In genomic region chr11:10638285-10638684, GRCh38 we compare ENCODE assay signal across 18 cellular contexts. TPM values are rescaled to one million over a fixed set of nuclear protein-coding genes. Genes with fewer than 3 reads are reported as not detected.
DNase-seq lines count a peak whose midpoint lies in the region; ATAC-seq and TF ChIP-seq lines count a peak whose summit lies in the region.
"Had no signal": no experiment of that assay in that cellular context is flagged by ENCODE, and none has a peak within 500 bp of the region (broad histone marks: within the 10 kb centered on the region; RNA-seq: fewer than 3 reads in every experiment).

No MANE protein-coding gene starts in this region.

- H3K4me3 ChIP-seq in retinal pigment epithelial cell (ENCODE audit: low read length) (no peak overlapping the region), Caco-2 (ENCODE audit: low read depth, low read length) (no peak overlapping the region)
- H3K4me3 ChIP-seq: colonic mucosa, gastrocnemius medialis, HAP-1 had no signal

- no peaks in the 10 kb centered on the region for H3K9me3 ChIP-seq in Caco-2
- H3K9me3 ChIP-seq: colonic mucosa, gastrocnemius medialis, HAP-1 had no signal

- H3K4me3 Mint-ChIP-seq in brain (peak overlapping the region; percentile 8 to 63 (median 43)), Caco-2 (ENCODE audit: unreplicated experiment) (no peak overlapping the region)
- H3K4me3 Mint-ChIP-seq: activated B cell treated with CpG ODN at 0.5 μM for 24 hours; activated naive CD4-positive, alpha-beta T cell treated with anti-CD3 and anti-CD28 coated beads, Interleukin-2, amount 50 U/mL, for 24 hours; T-cell had no signal

- H3K4me1 Mint-ChIP-seq in brain, result peaks cover 46% of the 10 kb centered on the region
- no peaks in the 10 kb centered on the region for H3K4me1 Mint-ChIP-seq in Caco-2 (ENCODE audit: low read depth, unreplicated experiment)
- H3K4me1 Mint-ChIP-seq: activated naive CD4-positive, alpha-beta T cell treated with anti-CD3 and anti-CD28 coated beads, Interleukin-2, amount 50 U/mL, for 24 hours had no signal

- POLR2A ChIA-PET in Caco-2 (lab: Charles Lee), result interaction anchor here (1.0 kb wide), 1 partner anchor 22 kb away, joined by 4 read pairs; no protein-coding TSS in a partner anchor

- no peaks in the 10 kb centered on the region for H3K36me3 ChIP-seq in Caco-2 (ENCODE audit: control insufficient read depth, insufficient read depth, low read length)
- H3K36me3 ChIP-seq: colonic mucosa, gastrocnemius medialis, HAP-1 had no signal

- intact Hi-C loops in Caco-2 (cut with micrococcal nuclease; ENCODE audit: unreplicated experiment), result no loop called here

- no TSS peak for BruUV-seq in Caco-2 (replicated peaks; lab: Mats Ljungman, UMichigan)

- no peak for ATAC-seq in GM18861 (IDR thresholded peaks at IDR 0.05; ENCODE audit: unreplicated experiment)
- ATAC-seq: gastrocnemius medialis, Panc1, T-cell had no signal

- H3K4me1 ChIP-seq in Caco-2, result peaks cover 7% of the 10 kb centered on the region; the same call in 1 of the 2 replicates
- H3K4me1 ChIP-seq: colonic mucosa, gastrocnemius medialis, HAP-1 had no signal

- CTCF ChIA-PET in Caco-2 (lab: Charles Lee), result no interaction called here

- DNase-seq in Ammon's horn (ENCODE audit: low spot score) (peak; percentile 77), hepatic stellate cell (ENCODE audit: low spot score) (peak; percentile 37), retinal pigment epithelial cell (ENCODE audit: low read depth) (peak; percentile 57), T1000 (lab: John Stamatoyannopoulos, UW) (no peak), Caco-2 (no peak), iPS-NIHi7 (ENCODE audit: extremely low spot score) (no peak)
- DNase-seq: activated B cell treated with CpG ODN at 0.5 μM for 24 hours, colonic mucosa, COR-L47, gastrocnemius medialis, NCI-H1417 treated with DMSO at 0.1 percent for 48 hours, NCI-H526 treated with DMSO at 0.1 percent for 48 hours, T-cell had no signal

- TF ChIP-seq CTCF in brain (conservative IDR thresholded peaks at IDR 0.05) (no peak), retinal pigment epithelial cell (conservative IDR thresholded peaks at IDR 0.05; ENCODE audit: low read depth, low read length) (no peak), Caco-2 (IDR thresholded peaks at IDR 0.05; ENCODE audit: insufficient read depth in 1 of 2, low read depth in 1 of 2, low read length in 1 of 2, severe bottlenecking in 1 of 2, unreplicated experiment in 1 of 2) (no peak)

- H3K27ac Mint-ChIP-seq in brain (peak overlapping the region; percentile 76 to 95 (median 94)), Caco-2 (ENCODE audit: unreplicated experiment) (no peak overlapping the region)
- H3K27ac Mint-ChIP-seq: activated naive CD4-positive, alpha-beta T cell treated with anti-CD3 and anti-CD28 coated beads, Interleukin-2, amount 50 U/mL, for 24 hours; T-cell had no signal

- H3K36me3 Mint-ChIP-seq in brain, result no peaks in the 10 kb centered on the region
- no peaks in the 10 kb centered on the region for H3K36me3 Mint-ChIP-seq in Caco-2 (ENCODE audit: insufficient read depth, unreplicated experiment)
- H3K36me3 Mint-ChIP-seq: activated naive CD4-positive, alpha-beta T cell treated with anti-CD3 and anti-CD28 coated beads, Interleukin-2, amount 50 U/mL, for 24 hours; T-cell had no signal

- H3K27me3 ChIP-seq in Caco-2 (replicated peaks; ENCODE audit: control insufficient read depth, insufficient read depth, low read length), result no peaks in the 10 kb centered on the region
- H3K27me3 ChIP-seq: colonic mucosa, gastrocnemius medialis had no signal

- H3K9me3 Mint-ChIP-seq in brain (no peaks in the 10 kb centered on the region), Caco-2 (ENCODE audit: unreplicated experiment) (no peaks in the 10 kb centered on the region)
- H3K9me3 Mint-ChIP-seq: activated B cell treated with CpG ODN at 0.5 μM for 24 hours; activated naive CD4-positive, alpha-beta T cell treated with anti-CD3 and anti-CD28 coated beads, Interleukin-2, amount 50 U/mL, for 24 hours; T-cell had no signal

- H3K27me3 Mint-ChIP-seq in brain (no peaks in the 10 kb centered on the region), Caco-2 (ENCODE audit: insufficient read depth, unreplicated experiment) (no peaks in the 10 kb centered on the region)
- H3K27me3 Mint-ChIP-seq: activated B cell treated with CpG ODN at 0.5 μM for 24 hours had no signal

RNA-seq across cellular contexts. Expression of gene IRAG1, which starts 55.3 kb away (rescaled TPM):
- 10.8 TPM for polyA plus RNA-seq in brain (ENCODE audit: insufficient read depth, low read depth, low replicate concordance)
- 0.35 and 0.64 TPM in 2 replicates for total RNA-seq in Caco-2 (2022)
- total RNA-seq: activated B cell treated with CpG ODN at 0.5 μM for 24 hours had no signal

Comparison
In these comparisons a context has a peak if more than half of its experiments do, and no peak if none do; other contexts are left out.
1. DNase-seq: peak in Ammon's horn (single experiment), hepatic stellate cell (single experiment) and retinal pigment epithelial cell (single experiment); none in T1000 (single experiment), Caco-2 (0 of 2) and iPS-NIHi7 (single experiment).